Comparison of ENCODE assay signal across 14 cellular contexts in the genomic region with DNA sequence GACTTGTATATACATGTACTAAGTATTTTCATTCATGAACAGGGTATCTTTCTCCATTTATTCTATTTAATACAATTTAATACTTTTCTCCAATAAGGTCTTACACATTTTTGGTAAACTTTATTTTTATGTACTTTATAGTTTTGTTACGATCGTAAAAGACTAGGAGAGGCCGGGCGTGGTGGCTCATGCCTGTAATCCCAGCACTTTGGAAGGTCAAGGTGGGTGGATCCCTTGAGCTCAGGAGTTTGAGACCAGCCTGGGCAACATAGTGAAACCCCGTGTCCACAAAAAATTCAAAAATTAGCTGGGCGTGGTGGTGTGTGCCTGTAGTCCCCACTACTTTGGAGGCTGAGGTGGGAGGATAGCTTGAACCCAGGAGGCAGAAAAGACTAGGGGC. TPM values are rescaled to one million over a fixed set of nuclear protein-coding genes. Genes with fewer than 3 reads are reported as not detected.
"Had no signal": no experiment of that assay in that cellular context is flagged by ENCODE, and none has a peak within 500 bp of the region (broad histone marks: within the 10 kb centered on the region; RNA-seq: fewer than 3 reads in every experiment).

No MANE protein-coding gene starts in this region.

RNA-seq across cellular contexts. Expression of a gene that starts 4.6 kb away (rescaled TPM):
- polyA plus RNA-seq: naive thymus-derived CD4-positive, alpha-beta T cell had no signal

RNA-seq across cellular contexts. Expression of a gene that starts 42.5 kb away (rescaled TPM):
- total RNA-seq: dermis microvascular lymphatic vessel endothelial cell; esophagus squamous epithelium; gastrocnemius medialis; glomerular endothelial cell; left lobe of liver; liver; mesothelial cell of epicardium; mucosa of gallbladder; naive thymus-derived CD4-positive, alpha-beta T cell; omental fat pad; sciatic nerve; subcutaneous adipose tissue; thyroid gland had no signal
- polyA plus RNA-seq: keratinocyte; liver; naive thymus-derived CD4-positive, alpha-beta T cell had no signal
